In genomic region chr22:32079110-32080089, GRCh38 we compare ENCODE assay signal across 13 cellular contexts. TPM values are rescaled to one million over a fixed set of nuclear protein-coding genes. Genes with fewer than 3 reads are reported as not detected.
DNase-seq lines count a peak whose midpoint lies in the region; ATAC-seq, FAIRE-seq and TF ChIP-seq lines count a peak whose summit lies in the region.
"Had no signal": no experiment of that assay in that cellular context is flagged by ENCODE, and none has a peak within 500 bp of the region (broad histone marks: within the 10 kb centered on the region; RNA-seq: fewer than 3 reads in every experiment).

No MANE protein-coding gene starts in this region.

- H3K4me3 ChIP-seq in astrocyte (ENCODE audit: insufficient read depth, low read depth, low read length): no peak overlapping the region
- no peak overlapping the region for H3K4me3 ChIP-seq in MM.1S (ENCODE audit: low read length)

- H3K27ac Mint-ChIP-seq in astrocyte (ENCODE audit: unreplicated experiment): peak overlapping the region; percentile 89
- H3K27ac Mint-ChIP-seq in type B pancreatic cell: peak overlapping the region; percentile 38
- no peak overlapping the region for H3K27ac Mint-ChIP-seq in stimulated activated effector memory CD8-positive, alpha-beta T cell treated with anti-CD3 and anti-CD28 coated beads, Interleukin-12 subunit alpha, Interleukin-12 subunit beta, amount 100 ng/mL, for 72 hours

- DNase-seq in DMS 273 (lab: John Stamatoyannopoulos, UW; ENCODE audit: unreplicated experiment) (peak; percentile 1), DMS 273 treated with DMSO at 0.1 percent for 48 hours (lab: John Stamatoyannopoulos, UW) (no peak), astrocyte (ENCODE audit: low read depth) (peak; percentile 75), iPS DF 4.7 (ENCODE audit: extremely low read depth, low spot score) (peak; percentile 28), type B pancreatic cell (ENCODE audit: extremely low spot score, unreplicated experiment) (no peak), MM.1S (no peak), NCI-H1092 treated with DMSO at 0.1 percent for 48 hours (lab: John Stamatoyannopoulos, UW) (no peak)
- DNase-seq in stimulated activated effector memory CD8-positive, alpha-beta T cell treated with anti-CD3 and anti-CD28 coated beads, Interleukin-12 subunit alpha, Interleukin-12 subunit beta, amount 100 ng/mL, for 72 hours (ENCODE audit: low spot score in 2 of 2): no peak
- DNase-seq: activated T-cell treated with anti-CD3 and anti-CD28 coated beads, Interleukin-2, amount 50 U/mL, for 1 hour; MV-4-11 had no signal

- ATAC-seq in stimulated activated effector memory CD8-positive, alpha-beta T cell treated with anti-CD3 and anti-CD28 coated beads, Interleukin-12 subunit alpha, Interleukin-12 subunit beta, amount 100 ng/mL, for 72 hours: no peak

- H3K4me3 Mint-ChIP-seq in astrocyte (ENCODE audit: unreplicated experiment) (peak overlapping the region; percentile 20), type B pancreatic cell (no peak overlapping the region)
- H3K4me3 Mint-ChIP-seq in stimulated activated effector memory CD8-positive, alpha-beta T cell treated with anti-CD3 and anti-CD28 coated beads, Interleukin-12 subunit alpha, Interleukin-12 subunit beta, amount 100 ng/mL, for 72 hours: no peak overlapping the region
- H3K4me3 Mint-ChIP-seq: neural crest cell had no signal

- peak; percentile 73 for FAIRE-seq in astrocyte (lab: Jason Lieb, UNC)
- FAIRE-seq: endometrium had no signal

- H3K27me3 Mint-ChIP-seq in astrocyte (ENCODE audit: low read depth, unreplicated experiment) (peaks cover 15% of the 10 kb centered on the region), type B pancreatic cell (peaks cover 32% of the 10 kb centered on the region)

- H3K9me2 ChIP-seq in MM.1S (replicated peaks; ENCODE audit: insufficient read depth, low read length): no peaks in the 10 kb centered on the region

- H3K9me3 ChIP-seq in astrocyte (ENCODE audit: insufficient read depth, low read depth, low read length) (no peaks in the 10 kb centered on the region), MM.1S (replicated peaks; ENCODE audit: insufficient read depth, low read length) (no peaks in the 10 kb centered on the region)

- H3K9ac ChIP-seq in astrocyte (ENCODE audit: low read length) (no peak overlapping the region), MM.1S (ENCODE audit: low read length) (no peak overlapping the region)

- no peak for TF ChIP-seq CTCF in astrocyte (IDR thresholded peaks at IDR 0.05; ENCODE audit: insufficient read depth, low read depth, low read length)
- no peak for TF ChIP-seq CTCF in type B pancreatic cell (conservative IDR thresholded peaks at IDR 0.05)
- TF ChIP-seq CTCF in MM.1S (IDR thresholded peaks at IDR 0.05; ENCODE audit: low read length): no peak

- H3K79me2 ChIP-seq in astrocyte (ENCODE audit: insufficient read depth, low read length) (no peaks in the 10 kb centered on the region), MM.1S (ENCODE audit: low read length) (no peaks in the 10 kb centered on the region)

- H3K9me3 Mint-ChIP-seq in astrocyte (ENCODE audit: unreplicated experiment): no peaks in the 10 kb centered on the region
- no peaks in the 10 kb centered on the region for H3K9me3 Mint-ChIP-seq in type B pancreatic cell
- no peaks in the 10 kb centered on the region for H3K9me3 Mint-ChIP-seq in stimulated activated effector memory CD8-positive, alpha-beta T cell treated with anti-CD3 and anti-CD28 coated beads, Interleukin-12 subunit alpha, Interleukin-12 subunit beta, amount 100 ng/mL, for 72 hours
- H3K9me3 Mint-ChIP-seq: neural crest cell had no signal

- H2AFZ ChIP-seq in astrocyte (ENCODE audit: low read depth, low read length) (no peak overlapping the region), MM.1S (ENCODE audit: low read length) (no peak overlapping the region)

- peaks cover 13% of the 10 kb centered on the region for H3K27me3 ChIP-seq in astrocyte (ENCODE audit: insufficient read depth, low read length)
- no peaks in the 10 kb centered on the region for H3K27me3 ChIP-seq in MM.1S (replicated peaks; ENCODE audit: insufficient read depth, low read length)

- H3K4me1 Mint-ChIP-seq in astrocyte (ENCODE audit: low read depth, unreplicated experiment) (peaks cover 16% of the 10 kb centered on the region), type B pancreatic cell (ENCODE audit: unreplicated experiment) (peaks cover 6% of the 10 kb centered on the region)
- H3K4me1 Mint-ChIP-seq in stimulated activated effector memory CD8-positive, alpha-beta T cell treated with anti-CD3 and anti-CD28 coated beads, Interleukin-12 subunit alpha, Interleukin-12 subunit beta, amount 100 ng/mL, for 72 hours: peaks cover 5% of the 10 kb centered on the region

- H3K27ac ChIP-seq in astrocyte (ENCODE audit: low read depth, low read length) (no peak overlapping the region), MM.1S (ENCODE audit: low read length) (no peak overlapping the region)
- H3K27ac ChIP-seq: 22Rv1 had no signal

- H3K36me3 Mint-ChIP-seq in astrocyte (ENCODE audit: low read depth, unreplicated experiment) (no peaks in the 10 kb centered on the region), type B pancreatic cell (no peaks in the 10 kb centered on the region)
- H3K36me3 Mint-ChIP-seq in stimulated activated effector memory CD8-positive, alpha-beta T cell treated with anti-CD3 and anti-CD28 coated beads, Interleukin-12 subunit alpha, Interleukin-12 subunit beta, amount 100 ng/mL, for 72 hours: no peaks in the 10 kb centered on the region

- peaks cover 2% of the 10 kb centered on the region for H3K4me1 ChIP-seq in astrocyte (ENCODE audit: insufficient read depth, low read length)
- H3K4me1 ChIP-seq in MM.1S (ENCODE audit: low read length): no peaks in the 10 kb centered on the region

- H4K20me1 ChIP-seq in astrocyte (ENCODE audit: insufficient read depth, low read length) (no peaks in the 10 kb centered on the region), MM.1S (ENCODE audit: insufficient read depth, low read length) (no peaks in the 10 kb centered on the region)

- peak overlapping the region; percentile 33 for H3K4me2 ChIP-seq in astrocyte (ENCODE audit: low read length)
- no peak overlapping the region for H3K4me2 ChIP-seq in MM.1S (ENCODE audit: low read depth, low read length)

- no peaks in the 10 kb centered on the region for H3K36me3 ChIP-seq in astrocyte (ENCODE audit: insufficient read depth, low read length)
- no peaks in the 10 kb centered on the region for H3K36me3 ChIP-seq in MM.1S (replicated peaks; ENCODE audit: insufficient read depth, low read length)

- no peaks in the 10 kb centered on the region for H3F3A ChIP-seq in MM.1S (ENCODE audit: insufficient read depth, low read length)

RNA-seq across cellular contexts. Expression of gene SLC5A1, which starts 36.3 kb away (rescaled TPM):
- total RNA-seq in astrocyte (not detected in 2 replicates), type B pancreatic cell (ENCODE audit: low replicate concordance) (1.1 and 5.1 TPM in 2 replicates)
- total RNA-seq: neural crest cell had no signal

Comparison
In these comparisons a context has a peak if more than half of its experiments do, and no peak if none do; other contexts are left out.
1. DNase-seq: peak in DMS 273 (single experiment), astrocyte (single experiment) and iPS DF 4.7 (single experiment); none in DMS 273 treated with DMSO at 0.1 percent for 48 hours (single experiment), type B pancreatic cell (single experiment), MM.1S (single experiment), stimulated activated effector memory CD8-positive, alpha-beta T cell treated with anti-CD3 and anti-CD28 coated beads, Interleukin-12 subunit alpha, Interleukin-12 subunit beta, amount 100 ng/mL, for 72 hours (0 of 2) and NCI-H1092 treated with DMSO at 0.1 percent for 48 hours (single experiment).